In the genomic region with DNA sequence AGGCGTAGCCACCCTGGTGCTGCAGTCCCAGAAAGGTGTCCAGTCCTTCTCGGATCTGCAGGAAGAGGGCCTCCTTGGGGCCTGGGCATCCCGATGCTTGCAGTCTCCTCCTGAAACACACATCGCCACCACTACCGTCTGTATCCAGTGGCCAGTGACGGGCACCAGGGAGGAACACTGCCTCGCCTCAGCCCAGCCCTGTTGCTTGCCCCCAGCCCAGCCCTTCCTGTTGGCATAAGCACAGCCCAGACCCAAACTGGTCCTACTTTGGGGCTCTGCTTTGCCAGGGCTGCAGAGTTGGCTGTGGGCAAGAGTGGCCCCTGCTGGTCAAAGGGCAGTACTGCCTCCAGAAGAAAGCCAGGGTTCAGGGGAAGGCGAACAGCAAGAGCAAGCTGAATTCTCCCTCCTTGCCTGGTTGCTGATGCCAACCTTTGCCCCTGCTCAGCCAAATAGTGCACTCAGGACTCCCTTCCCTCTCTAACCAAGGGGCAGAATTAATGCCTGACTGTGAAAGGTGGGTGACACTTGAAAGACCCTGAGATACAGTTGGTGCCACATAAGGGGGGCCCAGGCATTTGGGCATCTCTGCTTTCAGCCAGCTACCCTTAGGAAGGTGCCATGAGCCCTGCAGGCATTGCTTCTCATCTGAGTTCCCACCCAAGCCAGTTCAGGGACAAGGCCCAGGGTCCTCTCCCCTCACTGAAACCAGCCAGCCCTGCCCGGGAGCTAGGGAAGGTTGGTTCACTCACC, we compare ENCODE assay signal across 1 cellular context.
TF ChIP-seq lines count a peak whose summit lies in the region.

No MANE protein-coding gene starts in this region.

TF ChIP-seq in liver, 16 proteins besides CTCF, POLR2A, EP300 and RAD21 (continued from another document):
- TF ChIP-seq, protein P1, sequence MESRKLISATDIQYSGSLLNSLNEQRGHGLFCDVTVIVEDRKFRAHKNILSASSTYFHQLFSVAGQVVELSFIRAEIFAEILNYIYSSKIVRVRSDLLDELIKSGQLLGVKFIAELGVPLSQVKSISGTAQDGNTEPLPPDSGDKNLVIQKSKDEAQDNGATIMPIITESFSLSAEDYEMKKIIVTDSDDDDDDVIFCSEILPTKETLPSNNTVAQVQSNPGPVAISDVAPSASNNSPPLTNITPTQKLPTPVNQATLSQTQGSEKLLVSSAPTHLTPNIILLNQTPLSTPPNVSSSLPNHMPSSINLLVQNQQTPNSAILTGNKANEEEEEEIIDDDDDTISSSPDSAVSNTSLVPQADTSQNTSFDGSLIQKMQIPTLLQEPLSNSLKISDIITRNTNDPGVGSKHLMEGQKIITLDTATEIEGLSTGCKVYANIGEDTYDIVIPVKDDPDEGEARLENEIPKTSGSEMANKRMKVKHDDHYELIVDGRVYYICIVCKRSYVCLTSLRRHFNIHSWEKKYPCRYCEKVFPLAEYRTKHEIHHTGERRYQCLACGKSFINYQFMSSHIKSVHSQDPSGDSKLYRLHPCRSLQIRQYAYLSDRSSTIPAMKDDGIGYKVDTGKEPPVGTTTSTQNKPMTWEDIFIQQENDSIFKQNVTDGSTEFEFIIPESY (IDR thresholded peaks at IDR 0.05), result no peak
- TF ChIP-seq RXRA (IDR thresholded peaks at IDR 0.05), result no peak
- TF ChIP-seq SP1 (IDR thresholded peaks at IDR 0.05), result no peak
- no peak for TF ChIP-seq HNF4A (conservative IDR thresholded peaks at IDR 0.05)
- no peak for TF ChIP-seq GABPA (IDR thresholded peaks at IDR 0.05 in 1 of 2, conservative IDR thresholded peaks at IDR 0.05 in 1 of 2)
- no peak for TF ChIP-seq FOXA2 (IDR thresholded peaks at IDR 0.05)
- no peak for TF ChIP-seq NR2F2 (IDR thresholded peaks at IDR 0.05)
- no peak for TF ChIP-seq EGR1 (IDR thresholded peaks at IDR 0.05; ENCODE audit: low read depth in 2 of 2)
TF ChIP-seq in liver: peak in this region for 0.
